19 cellular contexts compared by ENCODE assay signal in genomic region chr6:40075051-40075445, GRCh38.
DNase-seq lines count a peak whose midpoint lies in the region; ATAC-seq, FAIRE-seq and TF ChIP-seq lines count a peak whose summit lies in the region.
"Had no signal": no experiment of that assay in that cellular context is flagged by ENCODE, and none has a peak within 500 bp of the region (broad histone marks: within the 10 kb centered on the region; RNA-seq: fewer than 3 reads in every experiment).

No MANE protein-coding gene starts in this region.

- FAIRE-seq in bronchial epithelial cell (lab: Jason Lieb, UNC) = no peak
- FAIRE-seq: GM12892, H54 had no signal

- H3K4me3 ChIP-seq in bronchial epithelial cell (ENCODE audit: low read depth, low read length) = no peak overlapping the region
- H3K4me3 ChIP-seq in esophagus squamous epithelium = no peak overlapping the region
- H3K4me3 ChIP-seq in subcutaneous abdominal adipose tissue (ENCODE audit: low read depth in 1 of 5, low read length in 5 of 5) = no peak overlapping the region
- H3K4me3 ChIP-seq: HAP-1 had no signal

- no peak for ATAC-seq in HG02938 (IDR thresholded peaks at IDR 0.05; ENCODE audit: unreplicated experiment)
- no peak for ATAC-seq in GM21737 (IDR thresholded peaks at IDR 0.05; ENCODE audit: unreplicated experiment)
- no peak for ATAC-seq in activated CD4-positive, CD25-positive, alpha-beta regulatory T cell treated with anti-CD3 and anti-CD28 coated beads, Interleukin-2, amount 50 U/mL, for 24 hours

- H3K36me3 ChIP-seq in bronchial epithelial cell (ENCODE audit: control insufficient read depth, insufficient read depth, low read length) (no peaks in the 10 kb centered on the region), esophagus squamous epithelium (no peaks in the 10 kb centered on the region), subcutaneous abdominal adipose tissue (ENCODE audit: control insufficient read depth in 5 of 5, insufficient read depth in 5 of 5, low read length in 5 of 5) (no peaks in the 10 kb centered on the region)
- H3K36me3 ChIP-seq: HAP-1 had no signal

- no peak for TF ChIP-seq POLR2A in esophagus squamous epithelium (IDR thresholded peaks at IDR 0.05)

- no peak for TF ChIP-seq CTCF in bronchial epithelial cell (IDR thresholded peaks at IDR 0.05; ENCODE audit: insufficient read depth, low read length, severe bottlenecking)
- TF ChIP-seq CTCF in esophagus squamous epithelium (IDR thresholded peaks at IDR 0.05) = no peak

- intact Hi-C loops in esophagus squamous epithelium (cut with DNase I) = no loop called here

- peak overlapping the region; percentile 74 for H3K27ac ChIP-seq in epithelial cell of prostate
- peak overlapping the region; percentile 34 to 76 (median 74) for H3K27ac ChIP-seq in esophagus squamous epithelium
- H3K27ac ChIP-seq in subcutaneous abdominal adipose tissue (ENCODE audit: low read depth, low read length) = peak overlapping the region; percentile 52

- DNase-seq in bronchial epithelial cell (ENCODE audit: low read depth) = peak; percentile 89
- DNase-seq in epithelial cell of prostate (ENCODE audit: low read depth, low spot score) = peak; percentile 59
- DNase-seq in esophagus squamous epithelium (lab: John Stamatoyannopoulos, UW) = no peak
- DNase-seq in activated CD4-positive, alpha-beta T cell treated with anti-CD3 and anti-CD28 coated beads, Interleukin-2, amount 50 U/mL, for 1 hour = no peak
- DNase-seq: C1 segment of cervical spinal cord; Calu3; CD4-positive, alpha-beta memory T cell; COR-L47; DMS53; DMS79 treated with DMSO at 0.1 percent for 48 hours; GOT3; HFFc6 had no signal

- H3K4me1 ChIP-seq in esophagus squamous epithelium (peaks cover 10 to 41% (median 13%) of the 10 kb centered on the region in 3 donors), subcutaneous abdominal adipose tissue (ENCODE audit: control insufficient read depth in 5 of 5, insufficient read depth in 5 of 5, low read length in 5 of 5) (peaks cover 0 to 24% (median 4%) of the 10 kb centered on the region in 5 donors)
- H3K4me1 ChIP-seq: HAP-1 had no signal

- H3K9me3 ChIP-seq in esophagus squamous epithelium (no peaks in the 10 kb centered on the region), subcutaneous abdominal adipose tissue (ENCODE audit: control insufficient read depth in 5 of 5, low read length in 5 of 5) (no peaks in the 10 kb centered on the region)

- H3K27me3 ChIP-seq in bronchial epithelial cell (ENCODE audit: control insufficient read depth, insufficient read depth, low read length) = no peaks in the 10 kb centered on the region
- peaks cover 0 to 5% (median 0%) of the 10 kb centered on the region in 4 donors for H3K27me3 ChIP-seq in esophagus squamous epithelium
- H3K27me3 ChIP-seq in subcutaneous abdominal adipose tissue (ENCODE audit: control insufficient read depth in 5 of 5, insufficient read depth in 4 of 5, low read length in 5 of 5) = peaks cover 0 to 8% (median 0%) of the 10 kb centered on the region in 5 donors

- H3K9ac ChIP-seq in subcutaneous abdominal adipose tissue (ENCODE audit: low read length in 5 of 5) = no peak overlapping the region

Comparison
In these comparisons a context has a peak if more than half of its experiments do, and no peak if none do; other contexts are left out.
1. DNase-seq: peak in bronchial epithelial cell (single experiment) and epithelial cell of prostate (single experiment); none in esophagus squamous epithelium (single experiment) and activated CD4-positive, alpha-beta T cell treated with anti-CD3 and anti-CD28 coated beads, Interleukin-2, amount 50 U/mL, for 1 hour (single experiment).
2. Peak in every context shown above with its lines, with median percentiles within 50 percentile points of each other: H3K27ac ChIP-seq.